8 cellular contexts compared by ENCODE assay signal in the genomic region with DNA sequence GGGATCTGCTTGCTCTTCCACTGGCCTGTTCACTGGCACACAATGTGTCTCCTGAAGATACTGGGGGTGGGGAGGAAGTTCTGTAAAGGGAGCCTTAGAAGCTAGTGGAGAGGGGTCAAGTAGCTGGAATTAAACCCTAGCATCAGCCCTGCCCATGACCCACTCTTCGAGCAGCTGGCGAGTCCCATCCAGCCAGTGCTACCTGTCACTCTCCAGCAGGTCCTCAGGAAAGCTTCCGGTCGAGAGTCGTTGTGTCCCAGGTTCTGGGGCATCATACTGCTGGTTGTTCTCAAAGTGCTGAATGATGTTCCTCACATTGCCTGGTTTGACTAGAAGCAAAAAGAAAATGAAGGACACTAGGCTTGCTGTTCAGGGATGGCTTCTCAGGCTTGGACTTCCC. TPM values are rescaled to one million over a fixed set of nuclear protein-coding genes. Genes with fewer than 3 reads are reported as not detected.
"Had no signal": no experiment of that assay in that cellular context is flagged by ENCODE, and none has a peak within 500 bp of the region (broad histone marks: within the 10 kb centered on the region; RNA-seq: fewer than 3 reads in every experiment).

No MANE protein-coding gene starts in this region.

- H3K4me1 Mint-ChIP-seq: IgD-negative memory B cell had no signal

- ATAC-seq: GM23338, HepG2 had no signal

- DNase-seq: H9, HCEC 1CT had no signal

- H3K9me3 Mint-ChIP-seq: GM23338, H9, IgD-negative memory B cell had no signal

- H3K27ac ChIP-seq: HL-60 had no signal

- H3K4me3 Mint-ChIP-seq: GM23338, H9, IgD-negative memory B cell had no signal

- H3K27ac Mint-ChIP-seq: GM23338 had no signal

- H3K4me3 ChIP-seq: GM23338 had no signal

RNA-seq across cellular contexts. Expression of a gene that starts 30.9 kb away (rescaled TPM):
- total RNA-seq: GM23338, H1, H9, HepG2, HT1080 had no signal
- polyA plus RNA-seq: HepG2, IgD-negative memory B cell had no signal

RNA-seq across cellular contexts. Expression of a gene that starts 57.9 kb away (rescaled TPM):
- polyA plus RNA-seq: IgD-negative memory B cell had no signal
